ENCODE assay signal across 8 cellular contexts in genomic region chr1:101128211-101128727, GRCh38.
A peak's percentile ranks its signal among the peaks of the same experiment; 100 is the strongest.
DNase-seq lines count a peak whose midpoint lies in the region; ATAC-seq and TF ChIP-seq lines count a peak whose summit lies in the region.

No MANE protein-coding gene starts in this region.

- TF ChIP-seq CTCF in tibial nerve (IDR thresholded peaks at IDR 0.05): no peak
- no peak for TF ChIP-seq CTCF in CD14-positive monocyte (IDR thresholded peaks at IDR 0.05)

- H3K4me1 ChIP-seq in tibial nerve: peaks cover 0 to 4% (median 0%) of the 10 kb centered on the region in 4 donors

- no peaks in the 10 kb centered on the region for H3K9me3 Mint-ChIP-seq in CD14-positive monocyte

- no peaks in the 10 kb centered on the region for H3K27me3 ChIP-seq in tibial nerve

- TF ChIP-seq EP300 in tibial nerve (IDR thresholded peaks at IDR 0.05): no peak

- H3K9me3 ChIP-seq in tibial nerve: no peaks in the 10 kb centered on the region

- H3K4me3 ChIP-seq in tibial nerve: no peak overlapping the region

- H3K27me3 Mint-ChIP-seq in CD14-positive monocyte (ENCODE audit: low read depth in 3 of 3): no peaks in the 10 kb centered on the region

- H3K4me1 Mint-ChIP-seq in CD14-positive monocyte: peaks cover 6% of the 10 kb centered on the region

- WGBS in tibial nerve, 2 donors: 22 to 31% methylated on average over 3 of the region's 3 CpGs

- DNase-seq in Kasumi-1 (lab: John Stamatoyannopoulos, UW) (peak; percentile 73 to 80), erythroblast (lab: John Stamatoyannopoulos, UW) (peak; percentile 64 to 80), GM03348 (ENCODE audit: low spot score) (no peak), tibial nerve (ENCODE audit: low spot score in 2 of 2) (no peak), CD14-positive monocyte (ENCODE audit: low spot score) (no peak), SIG-M5 treated with dmso at 0.1 percent for 504 hours (lab: John Stamatoyannopoulos, UW; ENCODE audit: unreplicated experiment) (no peak)

- H3K36me3 ChIP-seq in tibial nerve: no peaks in the 10 kb centered on the region

- intact Hi-C loops in CD14-positive monocyte (cut with micrococcal nuclease): no loop called here

- H3K36me3 Mint-ChIP-seq in CD14-positive monocyte: no peaks in the 10 kb centered on the region

- H3K27ac Mint-ChIP-seq in CD14-positive monocyte: peak overlapping the region in 1 of 7 donors; percentile 57

- no peak for TF ChIP-seq POLR2A in erythroblast (IDR thresholded peaks at IDR 0.05; ENCODE audit: low read length)
- TF ChIP-seq POLR2A in tibial nerve (IDR thresholded peaks at IDR 0.05): no peak

- H3K27ac ChIP-seq in tibial nerve: no peak overlapping the region

- ATAC-seq in GM18519 (IDR thresholded peaks at IDR 0.05; ENCODE audit: low FRiP score, unreplicated experiment) (peak; percentile 90), GM21786 (IDR thresholded peaks at IDR 0.05; ENCODE audit: unreplicated experiment) (peak; percentile 97)

- no peak overlapping the region for H3K4me3 Mint-ChIP-seq in CD14-positive monocyte

Comparison
In these comparisons a context has a peak if more than half of its experiments do, and no peak if none do; other contexts are left out.
1. DNase-seq: peak in Kasumi-1 (2 of 2) and erythroblast (2 of 2); none in GM03348 (single experiment), tibial nerve (0 of 2), CD14-positive monocyte (single experiment) and SIG-M5 treated with dmso at 0.1 percent for 504 hours (single experiment).